In genomic region chr15:68679961-68680371, GRCh38 we compare ENCODE assay signal across 24 cellular contexts.
DNase-seq lines count a peak whose midpoint lies in the region; ATAC-seq and TF ChIP-seq lines count a peak whose summit lies in the region.
"Had no signal": no experiment of that assay in that cellular context is flagged by ENCODE, and none has a peak within 500 bp of the region (broad histone marks: within the 10 kb centered on the region; RNA-seq: fewer than 3 reads in every experiment).

No MANE protein-coding gene starts in this region.

- TF ChIP-seq CTCF in natural killer cell (IDR thresholded peaks at IDR 0.05): no peak

- H3K36me3 Mint-ChIP-seq in natural killer cell treated with Interleukin-12 subunit alpha and Interleukin-12 subunit beta and Interleukin-15 and Interleukin-18, amount 100 ng/mL, for 72 hours: no peaks in the 10 kb centered on the region
- no peaks in the 10 kb centered on the region for H3K36me3 Mint-ChIP-seq in natural killer cell
- H3K36me3 Mint-ChIP-seq: CD4-positive, CD25-positive, alpha-beta regulatory T cell; IgD-negative memory B cell had no signal

- intact Hi-C loops in natural killer cell (cut with micrococcal nuclease): no loop called here

- no peak overlapping the region for H3K27ac Mint-ChIP-seq in natural killer cell treated with Interleukin-12 subunit alpha and Interleukin-12 subunit beta and Interleukin-15 and Interleukin-18, amount 100 ng/mL, for 72 hours
- H3K27ac Mint-ChIP-seq in natural killer cell: no peak overlapping the region
- H3K27ac Mint-ChIP-seq: activated T-cell treated with anti-CD3 and anti-CD28 coated beads, Interleukin-2, amount 50 U/mL, for 24 hours; CD4-positive, CD25-positive, alpha-beta regulatory T cell; IgD-negative memory B cell had no signal

- H3K27me3 Mint-ChIP-seq in natural killer cell treated with Interleukin-12 subunit alpha and Interleukin-12 subunit beta and Interleukin-15 and Interleukin-18, amount 100 ng/mL, for 72 hours: peaks cover 0 to 3% of the 10 kb centered on the region in 2 donors
- no peaks in the 10 kb centered on the region for H3K27me3 Mint-ChIP-seq in natural killer cell (ENCODE audit: low read depth in 2 of 2)
- H3K27me3 Mint-ChIP-seq: activated T-cell treated with anti-CD3 and anti-CD28 coated beads, Interleukin-2, amount 50 U/mL, for 24 hours had no signal

- no peak overlapping the region for H3K4me3 Mint-ChIP-seq in natural killer cell treated with Interleukin-12 subunit alpha and Interleukin-12 subunit beta and Interleukin-15 and Interleukin-18, amount 100 ng/mL, for 72 hours
- no peak overlapping the region for H3K4me3 Mint-ChIP-seq in natural killer cell
- H3K4me3 Mint-ChIP-seq: activated T-cell treated with anti-CD3 and anti-CD28 coated beads, Interleukin-2, amount 50 U/mL, for 24 hours; CD4-positive, CD25-positive, alpha-beta regulatory T cell; IgD-negative memory B cell had no signal

- H3K4me1 Mint-ChIP-seq in natural killer cell treated with Interleukin-12 subunit alpha and Interleukin-12 subunit beta and Interleukin-15 and Interleukin-18, amount 100 ng/mL, for 72 hours (ENCODE audit: low read depth in 2 of 2): no peaks in the 10 kb centered on the region
- H3K4me1 Mint-ChIP-seq in natural killer cell: no peaks in the 10 kb centered on the region
- H3K4me1 Mint-ChIP-seq: CD4-positive, CD25-positive, alpha-beta regulatory T cell; IgD-negative memory B cell had no signal

- DNase-seq in natural killer cell treated with Interleukin-12 subunit alpha and Interleukin-12 subunit beta and Interleukin-15 and Interleukin-18, amount 100 ng/mL, for 72 hours (ENCODE audit: low spot score): peak; percentile 47
- DNase-seq in natural killer cell: no peak
- peak; percentile 94 for DNase-seq in foreskin melanocyte
- DNase-seq in nucleus accumbens (lab: John Stamatoyannopoulos, UW): peak in 51 of 56 donors; percentile 41 to 93 (median 80)
- no peak for DNase-seq in SKM-1 treated with dmso at 0.1 percent for 144 hours (lab: John Stamatoyannopoulos, UW; ENCODE audit: unreplicated experiment)
- DNase-seq in NCI-H510A treated with DMSO at 0.1 percent for 48 hours (lab: John Stamatoyannopoulos, UW): no peak
- DNase-seq: activated CD4-positive, CD25-positive, alpha-beta regulatory T cell; activated naive CD4-positive, alpha-beta T cell; activated T-cell treated with anti-CD3 and anti-CD28 coated beads, Interleukin-2, amount 50 U/mL, for 24 hours; amniotic stem cell; CD4-positive, CD25-positive, alpha-beta regulatory T cell; central memory CD4-positive, alpha-beta T cell; GDM1; GM23248; NCI-H1436 treated with DMSO at 0.1 percent for 48 hours; NCI-H226; PC-9; retina; SK-N-SH; T-helper 9 cell had no signal

- H3K9me3 Mint-ChIP-seq in natural killer cell treated with Interleukin-12 subunit alpha and Interleukin-12 subunit beta and Interleukin-15 and Interleukin-18, amount 100 ng/mL, for 72 hours: no peaks in the 10 kb centered on the region
- no peaks in the 10 kb centered on the region for H3K9me3 Mint-ChIP-seq in natural killer cell
- H3K9me3 Mint-ChIP-seq: activated T-cell treated with anti-CD3 and anti-CD28 coated beads, Interleukin-2, amount 50 U/mL, for 24 hours; CD4-positive, CD25-positive, alpha-beta regulatory T cell; IgD-negative memory B cell had no signal

- ATAC-seq in natural killer cell treated with Interleukin-12 subunit alpha and Interleukin-12 subunit beta and Interleukin-15 and Interleukin-18, amount 100 ng/mL, for 72 hours: peak in 1 of 2 donors; percentile 34
- no peak for ATAC-seq in natural killer cell
- no peak for ATAC-seq in GM21786 (IDR thresholded peaks at IDR 0.05; ENCODE audit: unreplicated experiment)
- no peak for ATAC-seq in GM21360 (IDR thresholded peaks at IDR 0.05; ENCODE audit: unreplicated experiment)
- ATAC-seq: left lobe of liver had no signal

Comparison
In these comparisons a context has a peak if more than half of its experiments do, and no peak if none do; other contexts are left out.
1. DNase-seq: peak in natural killer cell treated with Interleukin-12 subunit alpha and Interleukin-12 subunit beta and Interleukin-15 and Interleukin-18, amount 100 ng/mL, for 72 hours (single experiment), foreskin melanocyte (single experiment) and nucleus accumbens (51 of 56); none in natural killer cell (single experiment), SKM-1 treated with dmso at 0.1 percent for 144 hours (single experiment) and NCI-H510A treated with DMSO at 0.1 percent for 48 hours (single experiment).